In genomic region chr19:19663292-19664120, GRCh38 we compare ENCODE assay signal across 8 cellular contexts. TPM values are rescaled to one million over a fixed set of nuclear protein-coding genes. Genes with fewer than 3 reads are reported as not detected.
A peak's percentile ranks its signal among the peaks of the same experiment; 100 is the strongest.
DNase-seq lines count a peak whose midpoint lies in the region; ATAC-seq and TF ChIP-seq lines count a peak whose summit lies in the region.

ATP13A1 (minus strand) TSS chr19:19663676; CDS start chr19:19663666, 10 bp downstream.

- peaks cover 23% of the 10 kb centered on the region for H3K36me3 ChIP-seq in BE2C
- no peaks in the 10 kb centered on the region for H3K36me3 ChIP-seq in kidney epithelial cell (ENCODE audit: control insufficient read depth, insufficient read depth, low read length)

- peak; percentile 57 for ATAC-seq in HG03439 (IDR thresholded peaks at IDR 0.05; ENCODE audit: unreplicated experiment)

- H3K4me3 ChIP-seq in BE2C (ENCODE audit: low read depth, low read length): peak within 1 kb of the TSS; percentile 98
- H3K4me3 ChIP-seq in kidney epithelial cell (ENCODE audit: low read depth, low read length): peak within 1 kb of the TSS; percentile 99

- TF ChIP-seq CTCF in BE2C (IDR thresholded peaks at IDR 0.05; ENCODE audit: low read depth, low read length) (no peak), kidney epithelial cell (IDR thresholded peaks at IDR 0.05; ENCODE audit: insufficient read depth, low read length, poor library complexity, severe bottlenecking) (no peak)

- H3K27me3 ChIP-seq in BE2C: no peaks in the 10 kb centered on the region
- no peaks in the 10 kb centered on the region for H3K27me3 ChIP-seq in kidney epithelial cell (ENCODE audit: control insufficient read depth, insufficient read depth, low read length)

- peak; percentile 86 for TF ChIP-seq POLR2A in GM19193 (IDR thresholded peaks at IDR 0.05; ENCODE audit: extremely low read depth, insufficient read depth, insufficient read length)

- DNase-seq in BE2C (peak; percentile 97), NCI-H510A (lab: John Stamatoyannopoulos, UW) (peak; percentile 97), cerebellum (ENCODE audit: low spot score) (peak; percentile 94), kidney epithelial cell (ENCODE audit: low read depth) (peak; percentile 86)
- peak; percentile 93 for DNase-seq in activated CD4-positive, alpha-beta T cell treated with anti-CD3 and anti-CD28 coated beads for 1 hour
- DNase-seq in stimulated activated CD4-positive, alpha-beta T cell treated with anti-CD3 and anti-CD28 coated beads, Interleukin-15, amount 100 ng/mL, for 48 hours (ENCODE audit: low read depth in 2 of 2): peak; percentile 88 to 91

- no peaks in the 10 kb centered on the region; the same call in 1 of the 2 replicates for H3K4me1 ChIP-seq in BE2C

- no peaks in the 10 kb centered on the region for H3K9me3 ChIP-seq in BE2C

RNA-seq across cellular contexts. Expression of gene ATP13A1, which starts in this region (rescaled TPM):
- 185 TPM for polyA plus RNA-seq in BE2C (2012; ENCODE audit: insufficient read depth, insufficient read length, low read depth)
- total RNA-seq in cerebellum (28.1 TPM), kidney epithelial cell (76.9 and 186 TPM in 2 replicates)

Comparison
In these comparisons a context has a peak if more than half of its experiments do, and no peak if none do; other contexts are left out.
1. Peak in every context shown above with its lines: DNase-seq, ATAC-seq and H3K4me3 ChIP-seq.